Comparison of ENCODE assay signal across 9 cellular contexts in the genomic region with DNA sequence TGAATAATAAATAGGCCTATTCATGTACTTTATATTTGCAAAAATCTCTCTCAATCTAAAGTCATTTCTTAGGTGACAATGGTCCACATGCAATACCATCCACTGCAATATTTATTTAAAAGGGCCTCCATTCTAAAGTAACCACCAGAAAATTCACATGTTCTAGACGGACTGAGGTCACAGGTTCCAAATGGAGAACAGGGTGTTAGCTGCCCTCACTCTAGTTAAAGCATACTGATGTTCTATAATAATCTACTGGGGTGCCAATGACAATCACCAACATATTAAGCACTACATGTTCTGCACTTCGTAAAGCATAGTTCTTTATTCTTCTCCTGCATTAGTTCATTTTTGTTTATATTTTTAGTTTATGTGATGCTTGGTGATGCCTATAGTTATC. TPM values are rescaled to one million over a fixed set of nuclear protein-coding genes. Genes with fewer than 3 reads are reported as not detected.
DNase-seq lines count a peak whose midpoint lies in the region; ATAC-seq and TF ChIP-seq lines count a peak whose summit lies in the region.
"Had no signal": no experiment of that assay in that cellular context is flagged by ENCODE, and none has a peak within 500 bp of the region (broad histone marks: within the 10 kb centered on the region; RNA-seq: fewer than 3 reads in every experiment).

No MANE protein-coding gene starts in this region.

- H3K9me2 ChIP-seq in DOHH2 (replicated peaks; ENCODE audit: control insufficient read depth, low read length), result no peaks in the 10 kb centered on the region

- H3K36me3 ChIP-seq in DOHH2 (ENCODE audit: control insufficient read depth, low read length) (peaks cover 18% of the 10 kb centered on the region), OCI-LY3 (replicated peaks; ENCODE audit: low read depth, low read length) (peaks cover 5% of the 10 kb centered on the region), osteoblast (ENCODE audit: insufficient read depth, low read length) (peaks cover 5% of the 10 kb centered on the region)
- H3K36me3 ChIP-seq in effector memory CD4-positive, alpha-beta T cell (ENCODE audit: control insufficient read depth, insufficient read depth, low read length), result peaks cover 12% of the 10 kb centered on the region

- H3K79me2 ChIP-seq in DOHH2 (ENCODE audit: control insufficient read depth, low read length) (peaks cover 58% of the 10 kb centered on the region), OCI-LY3 (ENCODE audit: low read length) (peaks cover 57% of the 10 kb centered on the region), osteoblast (ENCODE audit: insufficient read depth, low read length) (peaks cover 56% of the 10 kb centered on the region)

- no peak overlapping the region for H3K27ac ChIP-seq in DOHH2 (ENCODE audit: low read depth, low read length)
- no peak overlapping the region for H3K27ac ChIP-seq in OCI-LY3 (ENCODE audit: low read length)
- H3K27ac ChIP-seq in effector memory CD4-positive, alpha-beta T cell (ENCODE audit: insufficient read depth, low read length, poor library complexity, severe bottlenecking), result peak overlapping the region; percentile 95
- H3K27ac ChIP-seq in osteoblast (ENCODE audit: low read depth, low read length), result peak overlapping the region; percentile 96

- H3K4me3 ChIP-seq in DOHH2 (ENCODE audit: low read length), result peak overlapping the region; percentile 83
- H3K4me3 ChIP-seq in OCI-LY3 (ENCODE audit: low read length), result peak overlapping the region; percentile 97
- peak overlapping the region; percentile 83 for H3K4me3 ChIP-seq in effector memory CD4-positive, alpha-beta T cell (ENCODE audit: insufficient read depth, low read depth, low read length, poor library complexity, severe bottlenecking)
- H3K4me3 ChIP-seq in osteoblast (ENCODE audit: insufficient read depth, low read length), result peak overlapping the region; percentile 98

- ATAC-seq in GM18873 (IDR thresholded peaks at IDR 0.05; ENCODE audit: low FRiP score, unreplicated experiment), result no peak

- H3K4me2 ChIP-seq in DOHH2 (ENCODE audit: low read length) (peak overlapping the region; percentile 81), OCI-LY3 (ENCODE audit: low read length) (peak overlapping the region; percentile 82), osteoblast (ENCODE audit: insufficient read depth, low read length) (peak overlapping the region; percentile 95)

- no peak for TF ChIP-seq CTCF in DOHH2 (IDR thresholded peaks at IDR 0.05; ENCODE audit: low read depth, low read length, poor library complexity, severe bottlenecking)
- TF ChIP-seq CTCF in OCI-LY3 (IDR thresholded peaks at IDR 0.05; ENCODE audit: low read depth, low read length), result no peak
- TF ChIP-seq CTCF in osteoblast (IDR thresholded peaks at IDR 0.05; ENCODE audit: extremely low read depth, low read depth, low read length), result no peak

- no peak for DNase-seq in effector memory CD4-positive, alpha-beta T cell
- no peak for DNase-seq in osteoblast (ENCODE audit: insufficient read length, low spot score, missing footprints)
- no peak for DNase-seq in iPS-NIHi7 (ENCODE audit: extremely low spot score)
- no peak for DNase-seq in NCI-H1930 (lab: John Stamatoyannopoulos, UW)
- DNase-seq in amygdala (lab: John Stamatoyannopoulos, UW), result no peak
- DNase-seq: NCI-H2029 treated with DMSO at 0.1 percent for 48 hours had no signal

- peak overlapping the region; percentile 92 for H3K9ac ChIP-seq in OCI-LY3 (ENCODE audit: low read length)

- H2AFZ ChIP-seq in OCI-LY3 (ENCODE audit: low read depth, low read length) (no peak overlapping the region), osteoblast (ENCODE audit: low read length) (no peak overlapping the region)

- H3K27me3 ChIP-seq in DOHH2 (ENCODE audit: control insufficient read depth, low read length) (no peaks in the 10 kb centered on the region), OCI-LY3 (ENCODE audit: low read depth, low read length) (no peaks in the 10 kb centered on the region), osteoblast (ENCODE audit: insufficient read depth, low read length) (no peaks in the 10 kb centered on the region)
- H3K27me3 ChIP-seq in effector memory CD4-positive, alpha-beta T cell (replicated peaks; ENCODE audit: control insufficient read depth, insufficient read depth, low read length, poor library complexity, severe bottlenecking), result no peaks in the 10 kb centered on the region

- H3F3A ChIP-seq in DOHH2 (ENCODE audit: control insufficient read depth, insufficient read depth), result 0 out of 2 replicates have a peak, but pooled peaks cover 7% of the 10 kb centered on the region

- H3K9me3 ChIP-seq in DOHH2 (ENCODE audit: control insufficient read depth, insufficient read depth, low read length) (no peaks in the 10 kb centered on the region), OCI-LY3 (ENCODE audit: insufficient read depth, low read length) (no peaks in the 10 kb centered on the region), osteoblast (ENCODE audit: low read depth, low read length) (no peaks in the 10 kb centered on the region)
- no peaks in the 10 kb centered on the region for H3K9me3 ChIP-seq in effector memory CD4-positive, alpha-beta T cell (ENCODE audit: control insufficient read depth, low read length)

- H4K20me1 ChIP-seq in DOHH2 (ENCODE audit: control insufficient read depth, insufficient read depth, low read depth, low read length) (no peaks in the 10 kb centered on the region; the same call in 1 of the 2 replicates), OCI-LY3 (ENCODE audit: insufficient read depth, low read length) (peaks cover 16% of the 10 kb centered on the region), osteoblast (ENCODE audit: insufficient read depth, low read length) (peaks cover 20% of the 10 kb centered on the region)

- H3K4me1 ChIP-seq in DOHH2 (ENCODE audit: control insufficient read depth, low read length) (peaks cover 24% of the 10 kb centered on the region), OCI-LY3 (ENCODE audit: low read length) (peaks cover 16% of the 10 kb centered on the region), osteoblast (ENCODE audit: insufficient read depth, low read length) (peaks cover 16% of the 10 kb centered on the region)
- H3K4me1 ChIP-seq in effector memory CD4-positive, alpha-beta T cell (ENCODE audit: control insufficient read depth, insufficient read depth, low read length, poor library complexity, severe bottlenecking), result peaks cover 8% of the 10 kb centered on the region

RNA-seq across cellular contexts. Expression of gene HBS1L, which starts 1.2 kb away (rescaled TPM):
- 86.9 and 94.8 TPM in 2 replicates for total RNA-seq in osteoblast

Comparison
In these comparisons a context has a peak if more than half of its experiments do, and no peak if none do; other contexts are left out.
1. H3K27ac ChIP-seq: peak in effector memory CD4-positive, alpha-beta T cell (single experiment) and osteoblast (single experiment); none in DOHH2 (single experiment) and OCI-LY3 (single experiment).
2. Peak in every context shown above with its lines, with median percentiles within 50 percentile points of each other: H3K4me2 ChIP-seq and H3K4me3 ChIP-seq.